ENCODE assay signal across 17 cellular contexts in the genomic region with DNA sequence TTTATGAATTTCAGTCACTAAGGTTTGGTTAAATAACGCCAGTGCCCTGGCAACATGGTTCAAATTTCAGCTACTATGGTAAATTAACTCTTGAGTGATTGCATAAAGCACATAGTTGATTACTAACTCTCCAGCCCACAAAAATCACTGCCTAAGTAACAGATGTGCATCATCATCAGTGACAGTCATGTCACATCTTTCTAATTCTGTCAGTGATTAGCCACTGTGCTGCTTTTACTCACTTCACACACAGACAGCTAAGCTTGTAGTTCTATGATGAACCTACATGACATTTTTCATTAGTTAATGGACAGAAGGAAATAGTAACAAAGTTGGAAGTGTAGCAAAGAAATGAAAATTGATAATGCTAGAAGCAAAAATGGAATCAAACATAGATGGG.
DNase-seq lines count a peak whose midpoint lies in the region; ATAC-seq, FAIRE-seq and TF ChIP-seq lines count a peak whose summit lies in the region.
"Had no signal": no experiment of that assay in that cellular context is flagged by ENCODE, and none has a peak within 500 bp of the region (broad histone marks: within the 10 kb centered on the region; RNA-seq: fewer than 3 reads in every experiment).

No MANE protein-coding gene starts in this region.

- H3K4me3 ChIP-seq in parathyroid adenoma (ENCODE audit: low read depth, low read length) (no peak overlapping the region), esophagus squamous epithelium (no peak overlapping the region)
- H3K4me3 ChIP-seq: GM12878, GM23338, HAP-1 had no signal

- intact Hi-C loops in esophagus squamous epithelium (cut with DNase I), result no loop called here

- H2AFZ ChIP-seq in parathyroid adenoma, result no peak overlapping the region
- H2AFZ ChIP-seq: GM23338 had no signal

- H3K36me3 ChIP-seq in parathyroid adenoma (ENCODE audit: control insufficient read depth, insufficient read depth, low read length) (peaks cover 5% of the 10 kb centered on the region), esophagus squamous epithelium (no peaks in the 10 kb centered on the region)
- H3K36me3 ChIP-seq: HAP-1 had no signal

- H3K27me3 ChIP-seq in parathyroid adenoma (ENCODE audit: control insufficient read depth, insufficient read depth, low read length) (no peaks in the 10 kb centered on the region), esophagus squamous epithelium (no peaks in the 10 kb centered on the region)

- H3K4me1 Mint-ChIP-seq in activated T-helper 17 cell treated with anti-CD3 and anti-CD28 coated beads, Interleukin-2, amount 50 U/mL, for 72 hours, result no peaks in the 10 kb centered on the region
- H3K4me1 Mint-ChIP-seq: B cell, GM23338 had no signal

- H3K27ac Mint-ChIP-seq in activated T-helper 17 cell treated with anti-CD3 and anti-CD28 coated beads, Interleukin-2, amount 50 U/mL, for 72 hours, result no peak overlapping the region
- H3K27ac Mint-ChIP-seq: B cell; CD4-positive, alpha-beta T cell; GM23338; HFFc6 had no signal

- TF ChIP-seq CTCF in parathyroid adenoma (IDR thresholded peaks at IDR 0.05), result no peak
- TF ChIP-seq CTCF in esophagus squamous epithelium (IDR thresholded peaks at IDR 0.05), result no peak

- H3K27ac ChIP-seq in parathyroid adenoma, result peak overlapping the region; percentile 80
- H3K27ac ChIP-seq in esophagus squamous epithelium, result no peak overlapping the region

- DNase-seq in H54 (ENCODE audit: insufficient read length, low spot score) (no peak), HTR-8/SVneo (ENCODE audit: insufficient read length, low spot score) (no peak), esophagus squamous epithelium (lab: John Stamatoyannopoulos, UW) (no peak), UCSD-AML1 (lab: John Stamatoyannopoulos, UW; ENCODE audit: unreplicated experiment) (no peak), NOMO-1 treated with dmso at 0.1 percent for 144 hours (lab: John Stamatoyannopoulos, UW; ENCODE audit: unreplicated experiment) (no peak)
- DNase-seq: C1 segment of cervical spinal cord; CD4-positive, alpha-beta T cell; DMS79; HFFc6 had no signal

- no peaks in the 10 kb centered on the region for H3K36me3 Mint-ChIP-seq in activated T-helper 17 cell treated with anti-CD3 and anti-CD28 coated beads, Interleukin-2, amount 50 U/mL, for 72 hours (ENCODE audit: low read depth)

- no peak for TF ChIP-seq POLR2A in H54 (IDR thresholded peaks at IDR 0.05; ENCODE audit: low read depth, low read length)
- TF ChIP-seq POLR2A in esophagus squamous epithelium (IDR thresholded peaks at IDR 0.05), result no peak

- H3K27me3 Mint-ChIP-seq in activated T-helper 17 cell treated with anti-CD3 and anti-CD28 coated beads, Interleukin-2, amount 50 U/mL, for 72 hours, result no peaks in the 10 kb centered on the region
- H3K27me3 Mint-ChIP-seq: CD4-positive, alpha-beta T cell had no signal

- H3K4me1 ChIP-seq in parathyroid adenoma (peaks cover 25% of the 10 kb centered on the region), esophagus squamous epithelium (no peaks in the 10 kb centered on the region)
- H3K4me1 ChIP-seq: HAP-1 had no signal

- peak; percentile 24 for ATAC-seq in activated T-helper 17 cell treated with anti-CD3 and anti-CD28 coated beads, Interleukin-2, amount 50 U/mL, for 72 hours (replicated peaks)
- ATAC-seq: GM12878, GM23338, HepG2 had no signal

- peaks cover 3% of the 10 kb centered on the region for H3K79me2 ChIP-seq in parathyroid adenoma

- FAIRE-seq in H54 (lab: Jason Lieb, UNC) (peak; percentile 41), HTR-8/SVneo (lab: Jason Lieb, UNC) (peak; percentile 38)
- FAIRE-seq: A204.1, GM12878, HepG2 had no signal

- no peak overlapping the region for H3K4me2 ChIP-seq in parathyroid adenoma (ENCODE audit: low read length)
- H3K4me2 ChIP-seq: GM23338 had no signal

- no peak overlapping the region for H3K4me3 Mint-ChIP-seq in activated T-helper 17 cell treated with anti-CD3 and anti-CD28 coated beads, Interleukin-2, amount 50 U/mL, for 72 hours
- H3K4me3 Mint-ChIP-seq: B cell; CD4-positive, alpha-beta T cell; GM23338; HFFc6 had no signal

- WGBS in esophagus squamous epithelium, 2 donors, result 26 to 32% methylated on average over 1 of the region's 1 CpG

- H3K9me3 ChIP-seq in parathyroid adenoma (ENCODE audit: control insufficient read depth, low read length), result peaks cover 3% of the 10 kb centered on the region
- H3K9me3 ChIP-seq in esophagus squamous epithelium, result no peaks in the 10 kb centered on the region

- H3K9ac ChIP-seq in parathyroid adenoma, result no peak overlapping the region

- no peaks in the 10 kb centered on the region for H3K9me3 Mint-ChIP-seq in activated T-helper 17 cell treated with anti-CD3 and anti-CD28 coated beads, Interleukin-2, amount 50 U/mL, for 72 hours
- H3K9me3 Mint-ChIP-seq: CD4-positive, alpha-beta T cell; GM23338 had no signal
